ENCODE assay signal across 18 cellular contexts in the genomic region with DNA sequence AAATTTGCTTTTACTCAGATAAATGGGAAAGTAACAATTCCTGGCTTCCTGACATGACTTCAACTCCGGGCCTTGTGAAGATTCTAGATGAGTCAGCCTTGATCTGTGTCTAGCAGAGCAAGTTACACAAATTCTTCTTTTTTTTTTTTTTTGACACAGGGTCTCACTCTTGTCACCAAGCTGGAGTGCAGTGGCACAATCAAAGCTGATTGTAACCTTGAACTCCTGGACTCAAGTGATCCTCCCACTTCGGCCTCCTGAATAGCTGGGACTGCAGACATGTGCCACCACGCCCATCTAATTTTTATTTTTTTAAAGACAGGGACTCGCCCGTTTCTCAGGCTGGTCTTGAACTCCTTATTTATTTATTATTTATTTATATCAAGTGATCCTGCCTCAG. TPM values are rescaled to one million over a fixed set of nuclear protein-coding genes. Genes with fewer than 3 reads are reported as not detected.
DNase-seq lines count a peak whose midpoint lies in the region; ATAC-seq and TF ChIP-seq lines count a peak whose summit lies in the region.
"Had no signal": no experiment of that assay in that cellular context is flagged by ENCODE, and none has a peak within 500 bp of the region (broad histone marks: within the 10 kb centered on the region; RNA-seq: fewer than 3 reads in every experiment).

No MANE protein-coding gene starts in this region.

- H3K4me1 ChIP-seq in OCI-LY7 (ENCODE audit: insufficient read depth, low read length, poor library complexity, severe bottlenecking) (peaks cover 7% of the 10 kb centered on the region), left lung (no peaks in the 10 kb centered on the region)
- H3K4me1 ChIP-seq: pancreas, tibial artery had no signal

- H3K9me3 ChIP-seq in OCI-LY7 (ENCODE audit: low read length) (no peaks in the 10 kb centered on the region), left lung (no peaks in the 10 kb centered on the region)
- no peaks in the 10 kb centered on the region for H3K9me3 ChIP-seq in CD4-positive, alpha-beta T cell (ENCODE audit: control insufficient read depth, low read length)
- H3K9me3 ChIP-seq: pancreas, tibial artery had no signal

- no peaks in the 10 kb centered on the region for H3K9me2 ChIP-seq in OCI-LY7 (ENCODE audit: insufficient read depth, low read length)

- peak; percentile 33 for DNase-seq in AG20443 (ENCODE audit: low spot score)
- no peak for DNase-seq in OCI-LY7 (ENCODE audit: low spot score)
- DNase-seq in choroid plexus epithelial cell (ENCODE audit: low read depth), result peak; percentile 58
- DNase-seq in left lung, result no peak
- DNase-seq in hypothalamus (lab: John Stamatoyannopoulos, UW), result no peak
- DNase-seq in CD4-positive, alpha-beta T cell, result no peak
- DNase-seq in NCI-H1105 (lab: John Stamatoyannopoulos, UW), result no peak
- DNase-seq: activated B cell treated with CpG ODN at 0.5 μM for 24 hours; AML-193; NCI-H1417 treated with DMSO at 0.1 percent for 48 hours; OCI-M1; pancreas; stimulated activated CD4-positive, alpha-beta T cell treated with anti-CD3 and anti-CD28 coated beads, Interleukin-15, amount 100 ng/mL, for 24 hours; tibial artery had no signal

- TF ChIP-seq CTCF in OCI-LY7 (conservative IDR thresholded peaks at IDR 0.05; ENCODE audit: low read length), result no peak
- TF ChIP-seq CTCF in choroid plexus epithelial cell (conservative IDR thresholded peaks at IDR 0.05; ENCODE audit: low read depth, low read length), result no peak
- no peak for TF ChIP-seq CTCF in left lung (IDR thresholded peaks at IDR 0.05)
- no peak for TF ChIP-seq CTCF in CD4-positive, alpha-beta T cell (IDR thresholded peaks at IDR 0.05)

- peaks cover 7% of the 10 kb centered on the region for H3K4me1 Mint-ChIP-seq in CD4-positive, alpha-beta T cell (ENCODE audit: low read depth)

- no peaks in the 10 kb centered on the region for H3K36me3 Mint-ChIP-seq in CD4-positive, alpha-beta T cell (ENCODE audit: low read depth)
- H3K36me3 Mint-ChIP-seq: activated naive CD8-positive, alpha-beta T cell had no signal

- H3K36me3 ChIP-seq in OCI-LY7 (ENCODE audit: insufficient read depth, low read length), result no peaks in the 10 kb centered on the region
- H3K36me3 ChIP-seq in left lung, result no peaks in the 10 kb centered on the region
- H3K36me3 ChIP-seq: pancreas, tibial artery had no signal

- H3K4me2 ChIP-seq in OCI-LY7 (ENCODE audit: low read length), result no peak overlapping the region

- H3K27me3 Mint-ChIP-seq in CD4-positive, alpha-beta T cell, result no peaks in the 10 kb centered on the region
- H3K27me3 Mint-ChIP-seq: activated B cell treated with CpG ODN at 0.5 μM for 24 hours; activated naive CD8-positive, alpha-beta T cell had no signal

- H3K27ac ChIP-seq in OCI-LY7 (ENCODE audit: low read depth, low read length, poor library complexity, severe bottlenecking), result no peak overlapping the region
- H3K27ac ChIP-seq in left lung, result no peak overlapping the region
- H3K27ac ChIP-seq in CD4-positive, alpha-beta T cell (ENCODE audit: low read depth, low read length), result no peak overlapping the region
- H3K27ac ChIP-seq: coronary artery, pancreas, tibial artery had no signal

- no peaks in the 10 kb centered on the region for H4K20me1 ChIP-seq in OCI-LY7 (ENCODE audit: insufficient read depth, low read length)

- intact Hi-C loops in OCI-LY7 (cut with micrococcal nuclease; ENCODE audit: unreplicated experiment), result no loop called here
- intact Hi-C loops in left lung (cut with DNase I), result no loop called here
- intact Hi-C loops in CD4-positive, alpha-beta T cell (cut with DNase I, micrococcal nuclease), result no loop called here

- POLR2A ChIA-PET in OCI-LY7 (lab: Charles Lee), result interaction anchor here (0.6 to 0.9 kb wide), 2 partner anchors 10 to 84 kb away, joined by 7 to 8 read pairs; no protein-coding TSS in a partner anchor
- POLR2A ChIA-PET in CD4-positive, alpha-beta T cell (lab: Charles Lee), result no interaction called here

- H3K4me3 ChIP-seq in OCI-LY7 (ENCODE audit: low read depth, low read length, poor library complexity, severe bottlenecking) (no peak overlapping the region), choroid plexus epithelial cell (ENCODE audit: low read depth, low read length) (no peak overlapping the region), left lung (no peak overlapping the region)
- H3K4me3 ChIP-seq: coronary artery, pancreas, tibial artery had no signal

- BruUV-seq in OCI-LY7 (replicated peaks; lab: Mats Ljungman, UMichigan), result no TSS peak

- H3K27ac Mint-ChIP-seq in CD4-positive, alpha-beta T cell, result no peak overlapping the region
- H3K27ac Mint-ChIP-seq: activated B cell treated with CpG ODN at 0.5 μM for 24 hours; activated naive CD8-positive, alpha-beta T cell had no signal

- peak; percentile 32 for ATAC-seq in left lung
- no peak for ATAC-seq in CD4-positive, alpha-beta T cell (ENCODE audit: poor library complexity)
- ATAC-seq in HG02642 (IDR thresholded peaks at IDR 0.05; ENCODE audit: poor library complexity, unreplicated experiment), result no peak
- ATAC-seq: esophagus mucosa had no signal

- CTCF ChIA-PET in OCI-LY7 (lab: Charles Lee; ENCODE audit: unreplicated experiment), result no interaction called here
- CTCF ChIA-PET in CD4-positive, alpha-beta T cell (lab: Charles Lee), result interaction anchor here (0.7 kb wide), 2 partner anchors 51 to 157 kb away, joined by 3 to 4 read pairs; no protein-coding TSS in a partner anchor

- H3K9me3 Mint-ChIP-seq in CD4-positive, alpha-beta T cell, result no peaks in the 10 kb centered on the region
- H3K9me3 Mint-ChIP-seq: activated B cell treated with CpG ODN at 0.5 μM for 24 hours had no signal

- H2AFZ ChIP-seq in OCI-LY7 (ENCODE audit: low read length), result peak overlapping the region; percentile 44; the same call in 1 of the 2 replicates

- no peak overlapping the region for H3K4me3 Mint-ChIP-seq in CD4-positive, alpha-beta T cell
- H3K4me3 Mint-ChIP-seq: activated B cell treated with CpG ODN at 0.5 μM for 24 hours; activated naive CD8-positive, alpha-beta T cell had no signal

- no peaks in the 10 kb centered on the region for H3K79me2 ChIP-seq in OCI-LY7 (ENCODE audit: insufficient read depth, low read depth, low read length)

- no peaks in the 10 kb centered on the region for H3K27me3 ChIP-seq in left lung
- no peaks in the 10 kb centered on the region for H3K27me3 ChIP-seq in CD4-positive, alpha-beta T cell (ENCODE audit: control insufficient read depth, insufficient read depth, low read length)
- H3K27me3 ChIP-seq: pancreas, tibial artery had no signal

RNA-seq across cellular contexts. Expression of a gene that starts 7.3 kb away (rescaled TPM):
- 4.8 and 5.9 TPM in 2 replicates for total RNA-seq in OCI-LY7 (2014; rRNA removed; shearing (Covaris generic))
- total RNA-seq in OCI-LY7 (2022) (7.5 TPM in 2 replicates), left lung (10 to 100 TPM; 46.0 to 46.1 TPM)
- total RNA-seq in CD4-positive, alpha-beta T cell, result 1 to 10 TPM in 1 of 2 experiments, under 1 TPM in 1; 0.71 to 1.3 TPM

Comparison
In these comparisons a context has a peak if more than half of its experiments do, and no peak if none do; other contexts are left out.
1. DNase-seq: peak in AG20443 (single experiment) and choroid plexus epithelial cell (single experiment); none in OCI-LY7 (single experiment), left lung (0 of 2), hypothalamus (0 of 51), CD4-positive, alpha-beta T cell (0 of 10) and NCI-H1105 (single experiment).
2. RNA of a gene that starts 7.3 kb away (total RNA-seq): 46.0 to 46.1 TPM in left lung; 4.8 to 7.5 TPM in OCI-LY7 and 0.71 to 1.3 TPM in CD4-positive, alpha-beta T cell; every median in the first group is over 4 times any median in the second.